8 cellular contexts compared by ENCODE assay signal in the genomic region with DNA sequence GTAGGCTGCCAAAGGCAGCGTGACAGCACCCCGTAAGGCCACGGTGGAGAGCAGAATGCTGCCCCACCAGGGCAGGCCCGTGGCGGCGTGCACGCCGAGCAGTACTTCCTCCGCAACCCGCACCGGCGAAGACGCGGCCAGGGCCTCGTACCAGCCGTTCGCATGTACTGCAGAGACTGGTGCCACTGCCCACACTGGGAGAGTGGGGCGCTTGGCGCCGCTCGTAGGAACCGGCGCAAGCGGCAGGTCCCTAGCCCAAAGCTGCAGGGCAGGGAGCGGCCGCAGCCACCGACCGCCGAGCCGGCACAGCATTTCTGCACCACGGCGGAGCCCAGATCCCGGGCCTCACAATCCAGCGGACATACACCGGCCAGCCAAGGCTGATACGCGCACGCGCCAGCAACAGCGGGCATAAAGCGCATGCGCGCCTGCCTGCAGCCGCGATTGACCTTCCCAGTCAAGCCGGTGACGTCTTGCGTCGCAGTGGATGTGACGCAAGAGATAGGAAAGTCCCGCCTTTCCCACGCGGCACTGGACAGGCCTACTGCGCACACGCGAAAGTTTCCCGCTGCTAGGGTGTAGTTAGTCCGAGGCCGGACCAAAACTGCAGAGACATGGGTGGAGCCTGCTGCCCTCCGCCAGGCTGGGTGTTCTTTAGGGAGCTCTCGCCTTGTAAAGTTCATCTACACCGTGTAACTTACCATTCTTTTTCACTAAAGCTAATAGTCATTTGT. TPM values are rescaled to one million over a fixed set of nuclear protein-coding genes. Genes with fewer than 3 reads are reported as not detected.
DNase-seq lines count a peak whose midpoint lies in the region; ATAC-seq, FAIRE-seq and TF ChIP-seq lines count a peak whose summit lies in the region.

A gene with protein sequence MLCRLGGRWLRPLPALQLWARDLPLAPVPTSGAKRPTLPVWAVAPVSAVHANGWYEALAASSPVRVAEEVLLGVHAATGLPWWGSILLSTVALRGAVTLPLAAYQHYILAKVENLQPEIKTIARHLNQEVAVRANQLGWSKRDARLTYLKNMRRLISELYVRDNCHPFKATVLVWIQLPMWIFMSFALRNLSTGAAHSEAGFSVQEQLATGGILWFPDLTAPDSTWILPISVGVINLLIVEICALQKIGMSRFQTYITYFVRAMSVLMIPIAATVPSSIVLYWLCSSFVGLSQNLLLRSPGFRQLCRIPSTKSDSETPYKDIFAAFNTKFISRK (minus strand): TSS at position 379 of the 734 bp plus-strand sequence. CDS start 67 bp downstream, at position 312.

- CTCF ChIA-PET in BJ (lab: Yijun Ruan, JAX), result interaction anchor here (0.6 kb wide), 1 partner anchor 190 kb away, joined by 3 read pairs; no protein-coding TSS in a partner anchor

- DNase-seq in BJ (ENCODE audit: low read depth) (peak; percentile 93), GM19239 (ENCODE audit: insufficient read length, low spot score) (peak; percentile 61), NCI-H524 treated with DMSO at 0.1 percent for 48 hours (lab: John Stamatoyannopoulos, UW) (peak; percentile 89), kidney epithelial cell (ENCODE audit: low read depth) (peak; percentile 90)
- peak; percentile 93 to 95 for DNase-seq in activated CD4-positive, alpha-beta T cell treated with anti-CD3 and anti-CD28 coated beads for 4 hours
- DNase-seq in stimulated activated CD4-positive, alpha-beta T cell treated with anti-CD3 and anti-CD28 coated beads, Interleukin-15, amount 100 ng/mL, for 48 hours (ENCODE audit: low read depth in 2 of 2), result peak; percentile 91 to 93

- peak; percentile 98 for FAIRE-seq in GM19239 (lab: Jason Lieb, UNC)

- ATAC-seq in HG03457 (IDR thresholded peaks at IDR 0.05; ENCODE audit: unreplicated experiment), result peak; percentile 83

- POLR2A ChIA-PET in BJ (lab: Charles Lee), result interaction anchor here (0.5 kb wide), 1 partner anchor 189 kb away, joined by 4 read pairs; a partner anchor contains a TSS

- H3K27me3 ChIP-seq in BJ (ENCODE audit: control insufficient read depth, insufficient read depth, low read length) (no peaks in the 10 kb centered on the region), kidney epithelial cell (ENCODE audit: control insufficient read depth, insufficient read depth, low read length) (no peaks in the 10 kb centered on the region)

- H3K4me3 ChIP-seq in BJ (ENCODE audit: low read depth, low read length) (peak within 1 kb of the TSS; percentile 76), kidney epithelial cell (ENCODE audit: low read depth, low read length) (peak within 1 kb of the TSS; percentile 70)

- no peaks in the 10 kb centered on the region; the same call in none of the 2 replicates for H3K36me3 ChIP-seq in BJ (ENCODE audit: control insufficient read depth, insufficient read depth, low read length)
- H3K36me3 ChIP-seq in kidney epithelial cell (ENCODE audit: control insufficient read depth, insufficient read depth, low read length), result no peaks in the 10 kb centered on the region

- H3K27ac ChIP-seq in cingulate gyrus (ENCODE audit: low read depth, low read length), result peak within 1 kb of the TSS; percentile 95

- TF ChIP-seq CTCF in BJ (IDR thresholded peaks at IDR 0.05; ENCODE audit: insufficient read depth, low read depth, low read length) (0 out of 2 replicates have a peak, but pooled peaks have one; percentile 6), kidney epithelial cell (IDR thresholded peaks at IDR 0.05; ENCODE audit: insufficient read depth, low read length, poor library complexity, severe bottlenecking) (no peak)

RNA-seq across cellular contexts. Expression of the gene that starts here (rescaled TPM):
- polyA plus RNA-seq in BJ (2011; rRNA removed), result 9.8 and 13.2 TPM in 2 replicates
- polyA minus RNA-seq in BJ (2011; rRNA and poly(A)+ RNA removed), result 8.6 and 9.6 TPM in 2 replicates
- total RNA-seq in kidney epithelial cell, result 29.8 and 33.8 TPM in 2 replicates

Comparison
In these comparisons a context has a peak if more than half of its experiments do, and no peak if none do; other contexts are left out.
1. Peak in every context shown above with its lines: DNase-seq, ATAC-seq, H3K4me3 ChIP-seq and H3K27ac ChIP-seq.